Comparison of ENCODE assay signal across 9 cellular contexts in the genomic region with DNA sequence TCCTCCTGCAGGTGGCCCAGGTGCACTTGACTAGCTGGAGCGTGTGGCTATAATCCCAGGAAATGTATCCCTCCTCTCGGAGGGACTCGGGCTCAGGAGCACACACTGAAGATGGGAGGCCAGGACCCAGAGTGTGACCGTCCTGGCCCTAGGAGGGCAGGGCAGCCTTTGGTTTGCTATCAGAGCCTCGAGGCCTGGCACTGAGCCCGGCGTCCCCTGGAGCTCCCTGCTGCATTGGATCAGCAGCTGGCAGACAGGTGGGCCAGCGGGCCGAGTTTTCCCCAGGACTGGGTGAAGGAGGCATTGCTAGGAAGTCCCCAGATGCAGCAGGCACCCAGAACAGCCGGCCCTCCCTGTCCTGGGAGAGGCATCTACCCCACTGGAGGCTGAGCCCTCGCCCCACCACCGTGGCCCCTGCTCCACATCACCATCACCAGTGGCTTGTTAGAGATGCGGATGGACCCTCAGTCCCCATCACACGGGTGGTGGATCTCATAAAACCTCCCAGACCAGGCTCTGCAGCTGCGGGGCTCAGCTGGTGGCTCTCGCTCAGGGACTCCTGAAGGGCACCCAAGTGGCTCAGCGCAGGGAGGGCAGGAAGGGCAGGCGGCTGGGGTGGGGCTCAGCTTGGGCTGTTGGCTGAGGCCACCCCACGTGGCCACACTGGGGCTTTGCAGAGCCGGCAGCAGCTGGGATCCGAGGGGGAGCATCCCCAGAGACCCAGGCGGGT. TPM values are rescaled to one million over a fixed set of nuclear protein-coding genes. Genes with fewer than 3 reads are reported as not detected.
A peak's percentile ranks its signal among the peaks of the same experiment; 100 is the strongest.
DNase-seq lines count a peak whose midpoint lies in the region; ATAC-seq and TF ChIP-seq lines count a peak whose summit lies in the region.
"Had no signal": no experiment of that assay in that cellular context is flagged by ENCODE, and none has a peak within 500 bp of the region (broad histone marks: within the 10 kb centered on the region; RNA-seq: fewer than 3 reads in every experiment).

No MANE protein-coding gene starts in this region.

- ATAC-seq in activated T-cell treated with anti-CD3 and anti-CD28 coated beads, Interleukin-2, amount 50 U/mL, for 4 hours = no peak
- no peak for ATAC-seq in naive thymus-derived CD8-positive, alpha-beta T cell

- in situ Hi-C loops in G401 (cut with HindIII; ENCODE audit: low sequenced_read_pairs) (no loop called here), mammary epithelial cell (cut with MboI; ENCODE audit: low sequenced_read_pairs in 2 of 2) (no loop called here)

- H3K27me3 ChIP-seq in mammary epithelial cell (ENCODE audit: insufficient read depth, low read length) = no peaks in the 10 kb centered on the region
- H3K27me3 ChIP-seq: testis had no signal

- no peaks in the 10 kb centered on the region for H3K79me2 ChIP-seq in mammary epithelial cell (ENCODE audit: insufficient read depth, low read length)

- peaks cover 9% of the 10 kb centered on the region for H3K27me3 Mint-ChIP-seq in activated T-cell treated with anti-CD3 and anti-CD28 coated beads, Interleukin-2, amount 50 U/mL, for 4 hours (ENCODE audit: low read depth)
- H3K27me3 Mint-ChIP-seq in naive thymus-derived CD8-positive, alpha-beta T cell = peaks cover 0 to 4% (median 0%) of the 10 kb centered on the region in 5 donors
- peaks cover 2% of the 10 kb centered on the region for H3K27me3 Mint-ChIP-seq in activated CD4-positive, alpha-beta T cell treated with anti-CD3 and anti-CD28 coated beads, Interleukin-2, amount 10 ng/mL, durations not matched to agents 24 days and 14 days

- H3K27ac ChIP-seq in coronary artery = peak overlapping the region; percentile 92 to 99
- peak overlapping the region; percentile 4 for H3K27ac ChIP-seq in urinary bladder (ENCODE audit: low read depth)
- no peak overlapping the region for H3K27ac ChIP-seq in mammary epithelial cell (ENCODE audit: insufficient read depth, low read depth, low read length)

- TF ChIP-seq CTCF in coronary artery (IDR thresholded peaks at IDR 0.05) (no peak), mammary epithelial cell (conservative IDR thresholded peaks at IDR 0.05 in 1 of 2, IDR thresholded peaks at IDR 0.05 in 1 of 2; ENCODE audit: extremely low read depth in 1 of 2, insufficient read depth in 1 of 2, low read depth in 1 of 2, low read length in 2 of 2) (no peak)

- no peaks in the 10 kb centered on the region for H3K36me3 Mint-ChIP-seq in activated T-cell treated with anti-CD3 and anti-CD28 coated beads, Interleukin-2, amount 50 U/mL, for 4 hours (ENCODE audit: insufficient read depth)
- H3K36me3 Mint-ChIP-seq in naive thymus-derived CD8-positive, alpha-beta T cell = no peaks in the 10 kb centered on the region
- H3K36me3 Mint-ChIP-seq in activated CD4-positive, alpha-beta T cell treated with anti-CD3 and anti-CD28 coated beads, Interleukin-2, amount 10 ng/mL, durations not matched to agents 24 days and 14 days (ENCODE audit: low read depth) = no peaks in the 10 kb centered on the region

- DNase-seq in activated T-cell treated with anti-CD3 and anti-CD28 coated beads, Interleukin-2, amount 50 U/mL, for 4 hours = peak; percentile 2
- no peak for DNase-seq in activated T-cell treated with anti-CD3 and anti-CD28 coated beads, Interleukin-2, amount 50 U/mL, for 48 hours
- no peak for DNase-seq in coronary artery (ENCODE audit: low spot score)
- peak in 1 of 10 donors; percentile 55 for DNase-seq in naive thymus-derived CD8-positive, alpha-beta T cell
- DNase-seq in activated CD4-positive, alpha-beta T cell treated with anti-CD3 and anti-CD28 coated beads, Interleukin-2, amount 10 ng/mL, durations not matched to agents 24 days and 14 days = no peak
- no peak for DNase-seq in G401 (ENCODE audit: low spot score)
- DNase-seq in mammary epithelial cell = no peak
- DNase-seq: testis had no signal

- H3K27ac Mint-ChIP-seq in naive thymus-derived CD8-positive, alpha-beta T cell = peak overlapping the region in 6 of 10 donors; percentile 35 to 82 (median 60)
- H3K27ac Mint-ChIP-seq in activated CD4-positive, alpha-beta T cell treated with anti-CD3 and anti-CD28 coated beads, Interleukin-2, amount 10 ng/mL, durations not matched to agents 24 days and 14 days = no peak overlapping the region

- H3K36me3 ChIP-seq in urinary bladder (ENCODE audit: insufficient read depth) (no peaks in the 10 kb centered on the region), mammary epithelial cell (ENCODE audit: insufficient read depth, low read length) (no peaks in the 10 kb centered on the region)

- peaks cover 20% of the 10 kb centered on the region for H3K4me1 Mint-ChIP-seq in activated T-cell treated with anti-CD3 and anti-CD28 coated beads, Interleukin-2, amount 50 U/mL, for 4 hours (ENCODE audit: low read depth)
- peaks cover 6 to 44% (median 23%) of the 10 kb centered on the region in 4 donors for H3K4me1 Mint-ChIP-seq in naive thymus-derived CD8-positive, alpha-beta T cell
- peaks cover 4% of the 10 kb centered on the region for H3K4me1 Mint-ChIP-seq in activated CD4-positive, alpha-beta T cell treated with anti-CD3 and anti-CD28 coated beads, Interleukin-2, amount 10 ng/mL, durations not matched to agents 24 days and 14 days

- H3K4me1 ChIP-seq in urinary bladder (ENCODE audit: insufficient read depth) = no peaks in the 10 kb centered on the region
- H3K4me1 ChIP-seq in mammary epithelial cell (ENCODE audit: insufficient read depth, low read length) = peaks cover 16% of the 10 kb centered on the region

- no peak overlapping the region for H3K4me3 Mint-ChIP-seq in activated T-cell treated with anti-CD3 and anti-CD28 coated beads, Interleukin-2, amount 50 U/mL, for 4 hours
- peak overlapping the region in 1 of 10 donors; percentile 36 for H3K4me3 Mint-ChIP-seq in naive thymus-derived CD8-positive, alpha-beta T cell
- H3K4me3 Mint-ChIP-seq in activated CD4-positive, alpha-beta T cell treated with anti-CD3 and anti-CD28 coated beads, Interleukin-2, amount 10 ng/mL, durations not matched to agents 24 days and 14 days = no peak overlapping the region

- no peak overlapping the region for H3K4me2 ChIP-seq in mammary epithelial cell (ENCODE audit: insufficient read depth, low read depth, low read length)

- no TSS peak for BruUV-seq in mammary epithelial cell (replicated peaks; lab: Mats Ljungman, UMichigan)

- POLR2A ChIA-PET in naive thymus-derived CD8-positive, alpha-beta T cell (lab: Charles Lee) = no interaction called here

- WGBS in urinary bladder = 71% methylated on average over 22 of the region's 22 CpGs
- 84% methylated on average over 12 of the region's 22 CpGs for WGBS in mammary epithelial cell (ENCODE audit: low coverage, missing lambda C conversion rate)

- H3K9ac ChIP-seq in mammary epithelial cell (ENCODE audit: insufficient read depth, low read length) = no peak overlapping the region

- dilution Hi-C loops in mammary epithelial cell (cut with HindIII; ENCODE audit: low sequenced_read_pairs) = no loop called here

- H2AFZ ChIP-seq in mammary epithelial cell (ENCODE audit: low read depth, low read length) = no peak overlapping the region

- intact Hi-C loops in activated CD4-positive, alpha-beta T cell treated with anti-CD3 and anti-CD28 coated beads, Interleukin-2, amount 10 ng/mL, durations not matched to agents 24 days and 14 days (cut with micrococcal nuclease) = no loop called here
- intact Hi-C loops in mammary epithelial cell (cut with micrococcal nuclease) = no loop called here

- H4K20me1 ChIP-seq in mammary epithelial cell (ENCODE audit: insufficient read depth, low read length) = no peaks in the 10 kb centered on the region

- peak overlapping the region; percentile 31 for H3K4me3 ChIP-seq in coronary artery
- H3K4me3 ChIP-seq in urinary bladder (ENCODE audit: low read depth, low read length) = no peak overlapping the region
- no peak overlapping the region for H3K4me3 ChIP-seq in mammary epithelial cell (replicated peaks in 1 of 3; ENCODE audit: insufficient read depth in 1 of 3, low read depth in 2 of 3, low read length in 3 of 3)
- H3K4me3 ChIP-seq: testis had no signal

- CTCF ChIA-PET in mammary epithelial cell (lab: Charles Lee; ENCODE audit: low non-redundant PET) = no interaction called here

- H3K9me3 ChIP-seq in mammary epithelial cell (replicated peaks; ENCODE audit: insufficient read depth, low read length) = no peaks in the 10 kb centered on the region
- H3K9me3 ChIP-seq: testis had no signal

- H3K9me3 Mint-ChIP-seq in activated T-cell treated with anti-CD3 and anti-CD28 coated beads, Interleukin-2, amount 50 U/mL, for 4 hours = no peaks in the 10 kb centered on the region
- no peaks in the 10 kb centered on the region for H3K9me3 Mint-ChIP-seq in naive thymus-derived CD8-positive, alpha-beta T cell
- H3K9me3 Mint-ChIP-seq in activated CD4-positive, alpha-beta T cell treated with anti-CD3 and anti-CD28 coated beads, Interleukin-2, amount 10 ng/mL, durations not matched to agents 24 days and 14 days = no peaks in the 10 kb centered on the region

RNA-seq across cellular contexts. Expression of gene POFUT2, which starts 32.7 kb away (rescaled TPM):
- 10 to 100 TPM; 14.4 to 17.1 (median 15.1) TPM for total RNA-seq in activated T-cell treated with anti-CD3 and anti-CD28 coated beads, Interleukin-2, amount 50 U/mL, for 4 hours
- total RNA-seq in naive thymus-derived CD8-positive, alpha-beta T cell = 10 to 100 TPM; 37.4 to 44.7 TPM
- polyA plus RNA-seq in naive thymus-derived CD8-positive, alpha-beta T cell = 1 to 10 TPM; 2.7 to 5.5 (median 3.5) TPM
- total RNA-seq in urinary bladder (36.3 TPM), mammary epithelial cell (10 to 100 TPM; 19.3 to 25.0 TPM)
- polyA plus RNA-seq in urinary bladder (26.3 TPM), mammary epithelial cell (14.1 TPM)
- 15.5 and 17.9 TPM in 2 replicates for total RNA-seq in activated CD4-positive, alpha-beta T cell treated with anti-CD3 and anti-CD28 coated beads, Interleukin-2, amount 10 ng/mL, durations not matched to agents 24 days and 14 days
- 12.6 and 25.5 TPM in 2 replicates for total RNA-seq in G401 (2014; rRNA removed; shearing (Covaris generic))
- polyA minus RNA-seq in mammary epithelial cell = 9.7 TPM
